10 cellular contexts compared by ENCODE assay signal in the genomic region with DNA sequence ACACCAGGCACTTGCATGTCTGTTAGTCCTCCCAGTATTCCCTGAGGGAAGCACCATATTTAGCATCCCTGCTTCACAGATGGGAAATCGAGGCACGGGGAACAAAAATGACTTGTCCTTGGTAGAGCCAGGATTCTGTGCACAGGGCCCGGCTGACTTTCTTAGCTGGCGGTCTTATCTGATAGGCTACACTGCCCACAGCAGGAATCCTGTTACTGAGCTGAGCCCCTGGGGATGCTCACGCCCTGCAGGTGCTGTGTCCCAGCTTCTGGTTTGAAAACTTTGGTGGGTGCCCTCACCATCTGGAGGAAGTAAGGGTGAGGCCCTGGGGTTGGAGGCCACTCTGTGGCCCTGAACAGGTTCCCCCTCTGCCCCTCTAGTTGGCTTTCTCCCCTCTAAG. TPM values are rescaled to one million over a fixed set of nuclear protein-coding genes. Genes with fewer than 3 reads are reported as not detected.
DNase-seq lines count a peak whose midpoint lies in the region; ATAC-seq and TF ChIP-seq lines count a peak whose summit lies in the region.
"Had no signal": no experiment of that assay in that cellular context is flagged by ENCODE, and none has a peak within 500 bp of the region (broad histone marks: within the 10 kb centered on the region; RNA-seq: fewer than 3 reads in every experiment).

No MANE protein-coding gene starts in this region.

- peaks cover 19% of the 10 kb centered on the region for H3K36me3 Mint-ChIP-seq in activated naive CD8-positive, alpha-beta T cell treated with anti-CD3 and anti-CD28 coated beads, Interleukin-2, amount 50 U/mL, for 24 hours (ENCODE audit: low read depth)

- H3K4me3 ChIP-seq in GM08714 (ENCODE audit: low read length) (peak overlapping the region; percentile 38; the same call in 1 of the 2 replicates), sigmoid colon (no peak overlapping the region)

- no peak for TF ChIP-seq POLR2A in sigmoid colon (IDR thresholded peaks at IDR 0.05)

- no peak for TF ChIP-seq CTCF in sigmoid colon (IDR thresholded peaks at IDR 0.05)

- no peak overlapping the region for H3K4me3 Mint-ChIP-seq in activated naive CD8-positive, alpha-beta T cell treated with anti-CD3 and anti-CD28 coated beads, Interleukin-2, amount 50 U/mL, for 24 hours

- 74 to 91% methylated on average over 5 of the region's 5 CpGs for WGBS in sigmoid colon, 2 donors

- DNase-seq in activated naive CD8-positive, alpha-beta T cell treated with anti-CD3 and anti-CD28 coated beads, Interleukin-2, amount 50 U/mL, for 24 hours, result no peak
- DNase-seq in sigmoid colon, result peak; percentile 63
- no peak for DNase-seq in stimulated activated CD4-positive, alpha-beta T cell treated with anti-CD3 and anti-CD28 coated beads, Interleukin-4, amount 100 ng/mL, for 4 hours
- no peak for DNase-seq in EL
- no peak for DNase-seq in activated T-cell treated with anti-CD3 and anti-CD28 coated beads, Interleukin-2, amount 50 U/mL, for 48 hours
- no peak for DNase-seq in DMS79 treated with DMSO at 0.1 percent for 48 hours (lab: John Stamatoyannopoulos, UW)
- DNase-seq: amniotic stem cell, NCI-H2227 treated with DMSO at 0.1 percent for 48 hours had no signal

- H3K4me1 Mint-ChIP-seq in activated naive CD8-positive, alpha-beta T cell treated with anti-CD3 and anti-CD28 coated beads, Interleukin-2, amount 50 U/mL, for 24 hours, result peaks cover 79% of the 10 kb centered on the region

- no peak for TF ChIP-seq EP300 in sigmoid colon (IDR thresholded peaks at IDR 0.05)

- peaks cover 0 to 16% (median 2%) of the 10 kb centered on the region in 4 donors for H3K36me3 ChIP-seq in sigmoid colon

- no peaks in the 10 kb centered on the region for H3K27me3 Mint-ChIP-seq in activated naive CD8-positive, alpha-beta T cell treated with anti-CD3 and anti-CD28 coated beads, Interleukin-2, amount 50 U/mL, for 24 hours

- peak overlapping the region; percentile 97 for H3K27ac Mint-ChIP-seq in activated naive CD8-positive, alpha-beta T cell treated with anti-CD3 and anti-CD28 coated beads, Interleukin-2, amount 50 U/mL, for 24 hours

- ATAC-seq in HG02763 (IDR thresholded peaks at IDR 0.05; ENCODE audit: unreplicated experiment), result peak; percentile 26
- ATAC-seq in activated naive CD8-positive, alpha-beta T cell treated with anti-CD3 and anti-CD28 coated beads, Interleukin-2, amount 50 U/mL, for 24 hours, result no peak

- peaks cover 3 to 65% (median 54%) of the 10 kb centered on the region in 4 donors for H3K4me1 ChIP-seq in sigmoid colon

- H3K9me3 ChIP-seq in sigmoid colon, result no peaks in the 10 kb centered on the region

- H3K9me3 Mint-ChIP-seq in activated naive CD8-positive, alpha-beta T cell treated with anti-CD3 and anti-CD28 coated beads, Interleukin-2, amount 50 U/mL, for 24 hours, result no peaks in the 10 kb centered on the region

- H3K27ac ChIP-seq in sigmoid colon, result peak overlapping the region; percentile 76 to 88 (median 82)

- no peaks in the 10 kb centered on the region for H3K27me3 ChIP-seq in sigmoid colon

- intact Hi-C loops in sigmoid colon (cut with DNase I), result no loop called here

RNA-seq across cellular contexts. Expression of gene TTC7A, which starts 43.0 kb away (rescaled TPM):
- total RNA-seq in sigmoid colon, result 10 to 100 TPM; 11.7 to 21.9 (median 14.8) TPM
- polyA plus RNA-seq in sigmoid colon, result 10 to 100 TPM; 18.6 to 29.4 (median 20.1) TPM
